ENCODE assay signal across 8 cellular contexts in genomic region chr16:30534368-30535105, GRCh38. TPM values are rescaled to one million over a fixed set of nuclear protein-coding genes. Genes with fewer than 3 reads are reported as not detected.
DNase-seq lines count a peak whose midpoint lies in the region; ATAC-seq and TF ChIP-seq lines count a peak whose summit lies in the region.

Gene ZNF747 (minus strand): TSS chr16:30534858. CDS start chr16:30534679, 179 bp downstream.

- H3K9me3 Mint-ChIP-seq in activated T-cell treated with anti-CD3 and anti-CD28 coated beads, Interleukin-2, amount 50 U/mL, for 24 hours = no peaks in the 10 kb centered on the region

- peak within 1 kb of the TSS; percentile 75 to 86 for H3K4me3 ChIP-seq in muscle layer of colon (ENCODE audit: low read depth in 1 of 2, low read length in 2 of 2)

- TF ChIP-seq POLR2A in erythroblast (IDR thresholded peaks at IDR 0.05; ENCODE audit: low read length) = no peak

- peaks cover 79% of the 10 kb centered on the region for H3K36me3 Mint-ChIP-seq in activated T-cell treated with anti-CD3 and anti-CD28 coated beads, Interleukin-2, amount 50 U/mL, for 24 hours (ENCODE audit: low read depth)

- H3K4me3 Mint-ChIP-seq in activated T-cell treated with anti-CD3 and anti-CD28 coated beads, Interleukin-2, amount 50 U/mL, for 24 hours = peak within 1 kb of the TSS; percentile 85

- H3K4me1 ChIP-seq in muscle layer of colon (ENCODE audit: insufficient read depth, low read length) = peaks cover 15% of the 10 kb centered on the region

- no peaks in the 10 kb centered on the region for H3K36me3 ChIP-seq in muscle layer of colon (ENCODE audit: insufficient read depth, low read length)

- DNase-seq in COLO668 (lab: John Stamatoyannopoulos, UW; ENCODE audit: unreplicated experiment) (peak; percentile 93), KBM-7 (peak; percentile 87), erythroblast (lab: John Stamatoyannopoulos, UW) (peak; percentile 89 to 91)
- DNase-seq in activated T-cell treated with anti-CD3 and anti-CD28 coated beads, Interleukin-2, amount 50 U/mL, for 24 hours = peak; percentile 95
- peak; percentile 81 to 84 for DNase-seq in stimulated activated CD8-positive, alpha-beta memory T cell treated with anti-CD3 and anti-CD28 coated beads, Interleukin-7, amount 100 ng/mL, for 1 hour (ENCODE audit: low read depth in 2 of 2)

- H3K27ac ChIP-seq in muscle layer of colon (ENCODE audit: low read depth, low read length) = peak within 1 kb of the TSS; percentile 77

- peak within 1 kb of the TSS; percentile 98 for H3K27ac Mint-ChIP-seq in activated T-cell treated with anti-CD3 and anti-CD28 coated beads, Interleukin-2, amount 50 U/mL, for 24 hours

- no peaks in the 10 kb centered on the region for H3K9me3 ChIP-seq in muscle layer of colon (ENCODE audit: low read length)

- no peaks in the 10 kb centered on the region for H3K27me3 Mint-ChIP-seq in activated T-cell treated with anti-CD3 and anti-CD28 coated beads, Interleukin-2, amount 50 U/mL, for 24 hours

- no peaks in the 10 kb centered on the region for H3K27me3 ChIP-seq in muscle layer of colon (ENCODE audit: control insufficient read depth in 1 of 2, insufficient read depth in 2 of 2, low read length in 2 of 2)

- in situ Hi-C loops in KBM-7 (cut with MboI; ENCODE audit: low pct_unique_long_range_greater_than_20kb, low sequenced_read_pairs) = no loop called here

- peak within 1 kb of the TSS; percentile 67 for H3K9ac ChIP-seq in muscle layer of colon (ENCODE audit: low read length)

- peaks cover 46% of the 10 kb centered on the region for H3K4me1 Mint-ChIP-seq in activated T-cell treated with anti-CD3 and anti-CD28 coated beads, Interleukin-2, amount 50 U/mL, for 24 hours (ENCODE audit: low read depth)

- peak; percentile 42 for ATAC-seq in GM21367 (IDR thresholded peaks at IDR 0.05; ENCODE audit: unreplicated experiment)

TF ChIP-seq in PFSK-1, 5 proteins besides CTCF, POLR2A, EP300 and RAD21:
- TF ChIP-seq POLR2AphosphoS5 (IDR thresholded peaks at IDR 0.05; ENCODE audit: low read depth, low read length) (peak; percentile 64; the same call in 1 of the 2 replicates), SIN3A (IDR thresholded peaks at IDR 0.05; ENCODE audit: borderline replicate concordance, insufficient read depth, low read length) (no peak), REST (IDR thresholded peaks at IDR 0.05; ENCODE audit: insufficient read depth in 1 of 2, low read depth in 2 of 2, low read length in 2 of 2) (no peak), TAF1 (IDR thresholded peaks at IDR 0.05; ENCODE audit: borderline replicate concordance, insufficient read depth, low read length) (no peak), FOXP2 (optimal IDR thresholded peaks at IDR 0.05; ENCODE audit: borderline replicate concordance, extremely low read depth, extremely low read length, insufficient read depth) (no peak)

RNA-seq across cellular contexts. Expression of gene ZNF747, which starts in this region (rescaled TPM):
- polyA plus RNA-seq in PFSK-1 (2012; ENCODE audit: insufficient read length, low read depth) = 2.6 TPM

Comparison
In these comparisons a context has a peak if more than half of its experiments do, and no peak if none do; other contexts are left out.
1. Peak in every context shown above with its lines: DNase-seq, ATAC-seq, H3K4me3 ChIP-seq and H3K27ac ChIP-seq.